8 cellular contexts compared by ENCODE assay signal in genomic region chr7:107169120-107170050, GRCh38. TPM values are rescaled to one million over a fixed set of nuclear protein-coding genes. Genes with fewer than 3 reads are reported as not detected.
DNase-seq lines count a peak whose midpoint lies in the region; TF ChIP-seq lines count a peak whose summit lies in the region.

No MANE protein-coding gene starts in this region.

- H3K18ac ChIP-seq in mesenchymal stem cell (ENCODE audit: low read depth in 1 of 2, low read length in 2 of 2) = peak overlapping the region; percentile 94 to 98

- H3K4me3 Mint-ChIP-seq in CD14-positive monocyte = peak overlapping the region; percentile 92 to 95

- DNase-seq in CD14-positive monocyte (ENCODE audit: low spot score) = peak; percentile 97
- DNase-seq in GM20000 (ENCODE audit: low spot score) = peak; percentile 84
- DNase-seq in NT2/D1 (ENCODE audit: low read depth, low spot score) = peak; percentile 96
- DNase-seq in activated CD8-positive, alpha-beta memory T cell treated with anti-CD3 and anti-CD28 coated beads, Interleukin-2, amount 50 U/mL, for 1 hour (ENCODE audit: extremely low read depth) = peak; percentile 55
- peak; percentile 98 for DNase-seq in mesenchymal stem cell
- peak; percentile 73 for DNase-seq in stimulated activated CD8-positive, alpha-beta memory T cell treated with anti-CD3 and anti-CD28 coated beads, Interleukin-12 subunit alpha, Interleukin-12 subunit beta, amount 100 ng/mL, for 1 hour (ENCODE audit: low read depth)

- H4K8ac ChIP-seq in mesenchymal stem cell (ENCODE audit: low read length) = peak overlapping the region; percentile 92

- peaks cover 0 to 1% (median 0%) of the 10 kb centered on the region in 3 donors for H3K27me3 Mint-ChIP-seq in CD14-positive monocyte (ENCODE audit: low read depth in 3 of 3)

- H2BK5ac ChIP-seq in mesenchymal stem cell (ENCODE audit: low read depth, low read length, poor library complexity, severe bottlenecking) = peak overlapping the region; percentile 89

- H2BK15ac ChIP-seq in mesenchymal stem cell (ENCODE audit: low read depth, poor library complexity, severe bottlenecking) = peak overlapping the region; percentile 93

- peaks cover 28% of the 10 kb centered on the region for H3K4me1 Mint-ChIP-seq in CD14-positive monocyte

- H2BK120ac ChIP-seq in mesenchymal stem cell (ENCODE audit: low read depth, low read length) = peak overlapping the region; percentile 98

- H3K4me1 ChIP-seq in HUES6 (ENCODE audit: control insufficient read depth, insufficient read depth, low read length) (peaks cover 33% of the 10 kb centered on the region), NT2/D1 (ENCODE audit: insufficient read depth, insufficient read length) (no peaks in the 10 kb centered on the region), endocrine pancreas (ENCODE audit: control insufficient read depth, insufficient read depth, low read length) (peaks cover 16% of the 10 kb centered on the region), mesenchymal stem cell (ENCODE audit: control insufficient read depth, insufficient read depth, low read depth, low read length) (peaks cover 5% of the 10 kb centered on the region)

- H2AFZ ChIP-seq in mesenchymal stem cell (ENCODE audit: low read depth, low read length) = peak overlapping the region; percentile 27

- TF ChIP-seq CTCF in CD14-positive monocyte (IDR thresholded peaks at IDR 0.05) (peak; percentile 9), GM20000 (IDR thresholded peaks at IDR 0.05; ENCODE audit: extremely low read depth, missing control alignments) (no peak)

- H3K36me3 ChIP-seq in HUES6 (ENCODE audit: control insufficient read depth, insufficient read depth, low read length) (no peaks in the 10 kb centered on the region), NT2/D1 (ENCODE audit: insufficient read depth, insufficient read length, low read length) (no peaks in the 10 kb centered on the region), endocrine pancreas (ENCODE audit: control insufficient read depth, insufficient read depth, low read length) (no peaks in the 10 kb centered on the region), mesenchymal stem cell (ENCODE audit: control insufficient read depth in 1 of 2, insufficient read depth in 2 of 2, low read depth in 1 of 2, low read length in 2 of 2) (peaks cover 3 to 5% of the 10 kb centered on the region in 2 experiments)

- peaks cover under 1% of the 10 kb centered on the region for H3K79me1 ChIP-seq in mesenchymal stem cell (replicated peaks; ENCODE audit: low read length, poor library complexity, severe bottlenecking)

- H3K14ac ChIP-seq in mesenchymal stem cell (ENCODE audit: low read length in 2 of 2) = peak overlapping the region; percentile 53 to 92

- H3K9me3 ChIP-seq in HUES6 (ENCODE audit: control insufficient read depth, insufficient read depth, low read depth, low read length) = no peaks in the 10 kb centered on the region
- no peaks in the 10 kb centered on the region for H3K9me3 ChIP-seq in NT2/D1 (ENCODE audit: insufficient read depth, low read length)
- no peaks in the 10 kb centered on the region for H3K9me3 ChIP-seq in endocrine pancreas (ENCODE audit: control insufficient read depth, low read length)
- H3K9me3 ChIP-seq in mesenchymal stem cell (ENCODE audit: control insufficient read depth, low read length) = no peaks in the 10 kb centered on the region

- H3K36me3 Mint-ChIP-seq in CD14-positive monocyte = peaks cover 9 to 12% of the 10 kb centered on the region in 2 donors

- peak overlapping the region; percentile 98 to 100 (median 99) for H3K27ac Mint-ChIP-seq in CD14-positive monocyte

- H3K4ac ChIP-seq in mesenchymal stem cell (ENCODE audit: low read depth in 1 of 2, low read length in 2 of 2) = peak overlapping the region; percentile 87 to 89

- peaks cover 0 to 3% (median 0%) of the 10 kb centered on the region in 7 donors for H3K9me3 Mint-ChIP-seq in CD14-positive monocyte

- under 1% methylated on average over 55 of the region's 73 CpGs for WGBS in mesenchymal stem cell

- H4K91ac ChIP-seq in mesenchymal stem cell (ENCODE audit: low read length) = peak overlapping the region; percentile 99

- H3K27me3 ChIP-seq in HUES6 (ENCODE audit: control insufficient read depth, insufficient read depth, low read length) = no peaks in the 10 kb centered on the region
- no peaks in the 10 kb centered on the region for H3K27me3 ChIP-seq in NT2/D1 (ENCODE audit: insufficient read depth, insufficient read length)
- no peaks in the 10 kb centered on the region for H3K27me3 ChIP-seq in endocrine pancreas (ENCODE audit: control insufficient read depth, insufficient read depth, low read length)
- no peaks in the 10 kb centered on the region for H3K27me3 ChIP-seq in mesenchymal stem cell (ENCODE audit: control insufficient read depth in 1 of 2, insufficient read depth in 1 of 2, low read length in 2 of 2)

- intact Hi-C loops in CD14-positive monocyte (cut with micrococcal nuclease) = loop anchor here (5.0 to 10.0 kb wide), 4 partner anchors 297 to 747 kb away; partner anchors contain the start of genes DLD (in 1 of the 2) and PIK3CG (in 1 of the 2)

- H3K4me3 ChIP-seq in HUES6 (ENCODE audit: low read depth, low read length) = peak overlapping the region; percentile 96
- H3K4me3 ChIP-seq in NT2/D1 (ENCODE audit: insufficient read length, low read depth) = peak overlapping the region; percentile 62
- H3K4me3 ChIP-seq in endocrine pancreas (ENCODE audit: control insufficient read depth, insufficient read depth, low read length) = peak overlapping the region; percentile 87
- H3K4me3 ChIP-seq in mesenchymal stem cell (ENCODE audit: insufficient read depth in 1 of 2, low read depth in 1 of 2, low read length in 2 of 2) = peak overlapping the region; percentile 94 to 98

- H2BK12ac ChIP-seq in mesenchymal stem cell (ENCODE audit: low read length in 2 of 2) = peak overlapping the region in 1 of 2 experiments; percentile 83

- H3K9ac ChIP-seq in HUES6 (ENCODE audit: low read length) = peak overlapping the region; percentile 84
- peak overlapping the region; percentile 53 for H3K9ac ChIP-seq in NT2/D1 (ENCODE audit: insufficient read length, low read depth)
- H3K9ac ChIP-seq in endocrine pancreas (ENCODE audit: control insufficient read depth, insufficient read depth, low read length) = peak overlapping the region; percentile 93
- peak overlapping the region; percentile 96 for H3K9ac ChIP-seq in mesenchymal stem cell (ENCODE audit: low read length)

- no peak overlapping the region for H2AK5ac ChIP-seq in mesenchymal stem cell (ENCODE audit: low read length, severe bottlenecking)

- H3K4me2 ChIP-seq in mesenchymal stem cell (ENCODE audit: low read length, poor library complexity, severe bottlenecking) = peak overlapping the region; percentile 72

- H3K23ac ChIP-seq in mesenchymal stem cell (ENCODE audit: low read length in 2 of 2) = no peak overlapping the region

- H3K27ac ChIP-seq in HUES6 (ENCODE audit: low read depth, low read length) = peak overlapping the region; percentile 95
- peak overlapping the region; percentile 94 for H3K27ac ChIP-seq in mesenchymal stem cell (ENCODE audit: low read length, poor library complexity, severe bottlenecking)

RNA-seq across cellular contexts. Expression of gene HBP1, which starts 0.6 kb away (rescaled TPM):
- polyA plus RNA-seq in CD14-positive monocyte = 10 to 100 TPM; 44.7 to 52.9 TPM
- 39.5 TPM for polyA plus RNA-seq in mesenchymal stem cell (2013, experiment 1 of 2)
- polyA plus RNA-seq in mesenchymal stem cell (2013, experiment 2 of 2) = 40.4 TPM

Comparison
In these comparisons a context has a peak if more than half of its experiments do, and no peak if none do; other contexts are left out.
1. Peak in every context shown above with its lines: DNase-seq, H3K4me3 ChIP-seq and H3K27ac ChIP-seq.